1 cellular context compared by ENCODE assay signal in the genomic region with DNA sequence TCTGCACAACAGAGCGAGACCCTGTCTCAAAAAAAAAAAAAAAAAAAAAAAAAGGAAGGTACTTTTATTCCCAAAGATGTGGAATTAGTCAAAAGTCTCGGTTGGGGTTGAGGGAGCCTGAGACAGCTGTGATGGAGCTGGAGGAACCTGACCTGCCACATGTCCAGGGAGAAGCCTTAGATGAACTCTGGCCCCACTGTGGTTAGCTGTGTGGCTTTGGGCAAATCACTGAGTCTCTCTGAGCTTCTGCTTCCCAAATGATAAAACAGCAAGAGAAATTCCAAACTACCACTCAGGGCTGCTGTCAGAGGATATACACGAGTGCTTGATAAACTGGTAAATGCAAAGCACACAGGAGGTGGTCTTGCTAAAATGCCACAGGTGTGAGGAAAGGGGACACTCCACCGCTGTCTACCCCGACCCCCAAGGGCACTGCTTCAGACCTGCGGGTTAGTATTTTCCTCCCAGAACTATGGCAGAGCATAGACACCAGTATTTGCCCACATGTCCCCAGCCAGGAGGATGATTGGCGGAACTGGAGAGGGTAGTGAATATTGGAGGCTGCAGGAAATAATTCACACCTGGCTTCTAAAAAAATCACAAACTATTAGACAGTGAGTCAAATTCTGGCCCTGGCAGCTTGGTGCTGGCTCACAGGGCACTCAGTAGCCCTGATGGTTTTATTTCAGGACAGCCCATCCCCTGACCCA.
TF ChIP-seq lines count a peak whose summit lies in the region.

No MANE protein-coding gene starts in this region.

TF ChIP-seq in HEK293, 187 proteins besides CTCF, POLR2A, EP300 and RAD21:
- TF ChIP-seq, protein P1, sequence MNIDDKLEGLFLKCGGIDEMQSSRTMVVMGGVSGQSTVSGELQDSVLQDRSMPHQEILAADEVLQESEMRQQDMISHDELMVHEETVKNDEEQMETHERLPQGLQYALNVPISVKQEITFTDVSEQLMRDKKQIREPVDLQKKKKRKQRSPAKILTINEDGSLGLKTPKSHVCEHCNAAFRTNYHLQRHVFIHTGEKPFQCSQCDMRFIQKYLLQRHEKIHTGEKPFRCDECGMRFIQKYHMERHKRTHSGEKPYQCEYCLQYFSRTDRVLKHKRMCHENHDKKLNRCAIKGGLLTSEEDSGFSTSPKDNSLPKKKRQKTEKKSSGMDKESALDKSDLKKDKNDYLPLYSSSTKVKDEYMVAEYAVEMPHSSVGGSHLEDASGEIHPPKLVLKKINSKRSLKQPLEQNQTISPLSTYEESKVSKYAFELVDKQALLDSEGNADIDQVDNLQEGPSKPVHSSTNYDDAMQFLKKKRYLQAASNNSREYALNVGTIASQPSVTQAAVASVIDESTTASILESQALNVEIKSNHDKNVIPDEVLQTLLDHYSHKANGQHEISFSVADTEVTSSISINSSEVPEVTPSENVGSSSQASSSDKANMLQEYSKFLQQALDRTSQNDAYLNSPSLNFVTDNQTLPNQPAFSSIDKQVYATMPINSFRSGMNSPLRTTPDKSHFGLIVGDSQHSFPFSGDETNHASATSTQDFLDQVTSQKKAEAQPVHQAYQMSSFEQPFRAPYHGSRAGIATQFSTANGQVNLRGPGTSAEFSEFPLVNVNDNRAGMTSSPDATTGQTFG (tag by site-specific recombination; IDR thresholded peaks at IDR 0.05; ENCODE audit: borderline replicate concordance): no peak
